In genomic region chr15:56148099-56148498, GRCh38 we compare ENCODE assay signal across 17 cellular contexts.
DNase-seq lines count a peak whose midpoint lies in the region; ATAC-seq, FAIRE-seq and TF ChIP-seq lines count a peak whose summit lies in the region.
"Had no signal": no experiment of that assay in that cellular context is flagged by ENCODE, and none has a peak within 500 bp of the region (broad histone marks: within the 10 kb centered on the region; RNA-seq: fewer than 3 reads in every experiment).

No MANE protein-coding gene starts in this region.

- no peaks in the 10 kb centered on the region for H3K9me3 ChIP-seq in K562 (replicated peaks; ENCODE audit: control insufficient read depth, insufficient read depth, low read depth, low read length)
- H3K9me3 ChIP-seq: HAP-1 had no signal

- CTCF ChIA-PET in K562 (lab: Yijun Ruan, JAX; ENCODE audit: low intra/inter-chr PET ratio), result no interaction called here

- TF ChIP-seq RAD21 in K562 (CRISPR knock-in tag; conservative IDR thresholded peaks at IDR 0.05 in 1 of 2, IDR thresholded peaks at IDR 0.05 in 1 of 2), result no peak

- H3K9me3 Mint-ChIP-seq in activated naive CD8-positive, alpha-beta T cell treated with anti-CD3 and anti-CD28 coated beads, Interleukin-2, amount 50 U/mL, for 24 hours, result peaks cover 16% of the 10 kb centered on the region
- H3K9me3 Mint-ChIP-seq in activated naive CD8-positive, alpha-beta T cell treated with anti-CD3 and anti-CD28 coated beads for 36 hours, result peaks cover 22% of the 10 kb centered on the region

- peak overlapping the region; percentile 3 for H3K27ac Mint-ChIP-seq in activated naive CD8-positive, alpha-beta T cell treated with anti-CD3 and anti-CD28 coated beads, Interleukin-2, amount 50 U/mL, for 24 hours
- no peak overlapping the region for H3K27ac Mint-ChIP-seq in activated naive CD8-positive, alpha-beta T cell treated with anti-CD3 and anti-CD28 coated beads for 36 hours
- H3K27ac Mint-ChIP-seq: B cell; CD8-positive, alpha-beta T cell had no signal

- no peaks in the 10 kb centered on the region; the same call in 1 of the 3 replicates for H3K36me3 ChIP-seq in K562 (ENCODE audit: control insufficient read depth, insufficient read depth, low read length)
- H3K36me3 ChIP-seq: HAP-1 had no signal

- ATAC-seq in activated naive CD8-positive, alpha-beta T cell treated with anti-CD3 and anti-CD28 coated beads, Interleukin-2, amount 50 U/mL, for 24 hours, result no peak
- ATAC-seq in K562, result no peak
- ATAC-seq: CD8-positive, alpha-beta T cell; GM12878 had no signal

- no peak overlapping the region for H3K4me3 Mint-ChIP-seq in activated naive CD8-positive, alpha-beta T cell treated with anti-CD3 and anti-CD28 coated beads, Interleukin-2, amount 50 U/mL, for 24 hours
- H3K4me3 Mint-ChIP-seq in activated naive CD8-positive, alpha-beta T cell treated with anti-CD3 and anti-CD28 coated beads for 36 hours, result no peak overlapping the region
- H3K4me3 Mint-ChIP-seq: B cell; CD8-positive, alpha-beta T cell had no signal

- no peak for TF ChIP-seq POLR2A in K562 (conservative IDR thresholded peaks at IDR 0.05)

- H3K4me3 ChIP-seq in K562 (no peak overlapping the region), fibroblast of villous mesenchyme (ENCODE audit: low read depth, low read length) (no peak overlapping the region)
- H3K4me3 ChIP-seq: BLaER1 treated with 17β-estradiol and CSF1 and Interleukin-3, amounts not matched to agents 10 nM and 100 nM; GM12878; GM23248; HAP-1 had no signal

- H4K20me1 ChIP-seq in K562 (replicated peaks; ENCODE audit: control insufficient read depth, insufficient read depth, low read length), result no peaks in the 10 kb centered on the region

- in situ Hi-C loops in K562 (cut with MboI) (no loop called here), KBM-7 (cut with MboI; ENCODE audit: low pct_unique_long_range_greater_than_20kb, low sequenced_read_pairs) (no loop called here)

- H3K27ac ChIP-seq in K562 (ENCODE audit: extremely low read depth, low read depth, low read length), result no peak overlapping the region
- H3K27ac ChIP-seq: 22Rv1; BLaER1 treated with 17β-estradiol and CSF1 and Interleukin-3, amounts not matched to agents 10 nM and 100 nM; GM23248 had no signal

- H3K9me1 ChIP-seq in K562 (ENCODE audit: control insufficient read depth, insufficient read depth, low read length), result no peaks in the 10 kb centered on the region

- H3K79me2 ChIP-seq in K562 (ENCODE audit: control insufficient read depth, insufficient read depth, low read length), result no peaks in the 10 kb centered on the region; the same call in 2 of the 3 replicates

- no peak for FAIRE-seq in K562 (lab: Jason Lieb, UNC)
- FAIRE-seq: GM12878 had no signal

- POLR2A ChIA-PET in K562 (lab: Yijun Ruan, JAX), result no interaction called here

- no peak overlapping the region for H3K4me2 ChIP-seq in K562 (ENCODE audit: insufficient read depth, low read length)
- H3K4me2 ChIP-seq: BLaER1 treated with 17β-estradiol and CSF1 and Interleukin-3, amounts not matched to agents 10 nM and 100 nM had no signal

- intact Hi-C loops in K562 (cut with micrococcal nuclease), result no loop called here

- no TSS peak for BruUV-seq in K562 (replicated peaks; lab: Mats Ljungman, UMichigan)

- WGBS in K562 (ENCODE audit: insufficient coverage, low coverage, missing lambda C conversion rate), result 84% methylated on average over 3 of the region's 3 CpGs

- DNase-seq in activated naive CD8-positive, alpha-beta T cell treated with anti-CD3 and anti-CD28 coated beads, Interleukin-2, amount 50 U/mL, for 24 hours, result no peak
- no peak for DNase-seq in activated naive CD8-positive, alpha-beta T cell treated with anti-CD3 and anti-CD28 coated beads for 36 hours
- DNase-seq in K562 (ENCODE audit: extremely low read depth in 1 of 4, low spot score in 3 of 4) (no peak), fibroblast of villous mesenchyme (ENCODE audit: low read depth) (peak; percentile 9), KBM-7 (no peak), NCI-H524 (lab: John Stamatoyannopoulos, UW) (no peak)
- no peak for DNase-seq in central memory CD4-positive, alpha-beta T cell
- DNase-seq: Calu3; CD8-positive, alpha-beta T cell; DMS79 treated with DMSO at 0.1 percent for 48 hours; GF-D8; GM23248 had no signal

- TF ChIP-seq CTCF in K562 (IDR thresholded peaks at IDR 0.05 in 2 of 3, conservative IDR thresholded peaks at IDR 0.05 in 1 of 3; ENCODE audit: insufficient read depth in 2 of 3, low read depth in 1 of 3, low read length in 3 of 3) (no peak), fibroblast of villous mesenchyme (IDR thresholded peaks at IDR 0.05; ENCODE audit: insufficient read depth, low read depth, low read length) (no peak)

- no peaks in the 10 kb centered on the region for H3K4me1 ChIP-seq in K562 (replicated peaks in 1 of 2; ENCODE audit: control insufficient read depth in 2 of 2, insufficient read depth in 2 of 2, low read length in 2 of 2)
- H3K4me1 ChIP-seq: BLaER1 treated with 17β-estradiol and CSF1 and Interleukin-3, amounts not matched to agents 10 nM and 100 nM had no signal

- H3K27me3 ChIP-seq in K562 (ENCODE audit: control insufficient read depth in 2 of 2, insufficient read depth in 2 of 2, low read length in 2 of 2), result no peaks in the 10 kb centered on the region
- H3K27me3 ChIP-seq: BLaER1 treated with 17β-estradiol and CSF1 and Interleukin-3, amounts not matched to agents 10 nM and 100 nM had no signal

- peaks cover 45% of the 10 kb centered on the region for H3K36me3 Mint-ChIP-seq in activated naive CD8-positive, alpha-beta T cell treated with anti-CD3 and anti-CD28 coated beads, Interleukin-2, amount 50 U/mL, for 24 hours (ENCODE audit: low read depth)
- peaks cover 55% of the 10 kb centered on the region for H3K36me3 Mint-ChIP-seq in activated naive CD8-positive, alpha-beta T cell treated with anti-CD3 and anti-CD28 coated beads for 36 hours

- no peaks in the 10 kb centered on the region for H3K27me3 Mint-ChIP-seq in activated naive CD8-positive, alpha-beta T cell treated with anti-CD3 and anti-CD28 coated beads, Interleukin-2, amount 50 U/mL, for 24 hours
- H3K27me3 Mint-ChIP-seq in activated naive CD8-positive, alpha-beta T cell treated with anti-CD3 and anti-CD28 coated beads for 36 hours, result no peaks in the 10 kb centered on the region
- H3K27me3 Mint-ChIP-seq: B cell had no signal

- no peak overlapping the region for H2AFZ ChIP-seq in K562 (ENCODE audit: low read depth, low read length)
- H2AFZ ChIP-seq: GM23248 had no signal

- no peak overlapping the region for H3K9ac ChIP-seq in K562 (ENCODE audit: insufficient read depth in 1 of 2, low read depth in 2 of 2, low read length in 2 of 2)
- H3K9ac ChIP-seq: BLaER1 treated with 17β-estradiol and CSF1 and Interleukin-3, amounts not matched to agents 10 nM and 100 nM; GM23248 had no signal

- H3K4me1 Mint-ChIP-seq in activated naive CD8-positive, alpha-beta T cell treated with anti-CD3 and anti-CD28 coated beads, Interleukin-2, amount 50 U/mL, for 24 hours, result peaks cover 34% of the 10 kb centered on the region
- H3K4me1 Mint-ChIP-seq in activated naive CD8-positive, alpha-beta T cell treated with anti-CD3 and anti-CD28 coated beads for 36 hours, result peaks cover 23% of the 10 kb centered on the region

- TF ChIP-seq EP300 in K562 (IDR thresholded peaks at IDR 0.05; ENCODE audit: low read length), result no peak

TF ChIP-seq in K562, 482 proteins besides CTCF, POLR2A, EP300 and RAD21:
- TF ChIP-seq ZNF324 (CRISPR knock-in tag; IDR thresholded peaks at IDR 0.05) (0 out of 2 replicates have a peak, but pooled peaks have one; percentile 55), MYC (IDR thresholded peaks at IDR 0.05; ENCODE audit: low read depth, low read length) (no peak), MYC (CRISPR knock-in tag; IDR thresholded peaks at IDR 0.05; ENCODE audit: borderline replicate concordance, low read depth) (no peak), SRSF9 (IDR thresholded peaks at IDR 0.05; ENCODE audit: borderline replicate concordance, low read depth, low read length) (no peak)
